Comparison of ENCODE assay signal across 1 cellular context in genomic region chrX:102720237-102721168, GRCh38.
TF ChIP-seq lines count a peak whose summit lies in the region.

A gene with protein sequence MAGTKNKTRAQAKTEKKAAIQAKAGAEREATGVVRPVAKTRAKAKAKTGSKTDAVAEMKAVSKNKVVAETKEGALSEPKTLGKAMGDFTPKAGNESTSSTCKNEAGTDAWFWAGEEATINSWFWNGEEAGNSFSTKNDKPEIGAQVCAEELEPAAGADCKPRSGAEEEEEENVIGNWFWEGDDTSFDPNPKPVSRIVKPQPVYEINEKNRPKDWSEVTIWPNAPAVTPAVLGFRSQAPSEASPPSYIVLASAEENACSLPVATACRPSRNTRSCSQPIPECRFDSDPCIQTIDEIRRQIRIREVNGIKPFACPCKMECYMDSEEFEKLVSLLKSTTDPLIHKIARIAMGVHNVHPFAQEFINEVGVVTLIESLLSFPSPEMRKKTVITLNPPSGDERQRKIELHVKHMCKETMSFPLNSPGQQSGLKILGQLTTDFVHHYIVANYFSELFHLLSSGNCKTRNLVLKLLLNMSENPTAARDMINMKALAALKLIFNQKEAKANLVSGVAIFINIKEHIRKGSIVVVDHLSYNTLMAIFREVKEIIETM (plus strand): TSS chrX:102720743. CDS start chrX:102748996, 28,253 bp downstream.

TF ChIP-seq in GM12878, 131 proteins besides CTCF, POLR2A, EP300 and RAD21 (continued from another document and continues in another):
- TF ChIP-seq PBX3 (IDR thresholded peaks at IDR 0.05; ENCODE audit: insufficient replicate concordance, low read depth, low read length) (no peak), RCOR1 (conservative IDR thresholded peaks at IDR 0.05; ENCODE audit: low read depth, low read length) (no peak), SMC3 (IDR thresholded peaks at IDR 0.05; ENCODE audit: borderline replicate concordance, low read length) (no peak), RB1 (IDR thresholded peaks at IDR 0.05; ENCODE audit: borderline replicate concordance) (no peak), RAD51 (IDR thresholded peaks at IDR 0.05) (no peak), RELA (IDR thresholded peaks at IDR 0.05; ENCODE audit: borderline replicate concordance, partially characterized antibody) (no peak), FOXM1 (IDR thresholded peaks at IDR 0.05; ENCODE audit: low read depth, low read length) (no peak), SIN3A (IDR thresholded peaks at IDR 0.05; ENCODE audit: low read depth, low read length) (no peak), TCF3 (IDR thresholded peaks at IDR 0.05; ENCODE audit: borderline replicate concordance, insufficient read depth, low read depth, low read length) (no peak), ZBTB11 (CRISPR knock-in tag; IDR thresholded peaks at IDR 0.05) (no peak), EGR1 (IDR thresholded peaks at IDR 0.05; ENCODE audit: borderline replicate concordance in 1 of 2, low read depth in 2 of 2, low read length in 2 of 2) (no peak), EED (IDR thresholded peaks at IDR 0.05; ENCODE audit: low read depth) (no peak), IKZF2 (IDR thresholded peaks at IDR 0.05) (no peak), SMARCA5 (IDR thresholded peaks at IDR 0.05) (no peak), NFYA (IDR thresholded peaks at IDR 0.05; ENCODE audit: borderline replicate concordance, low read depth, low read length) (no peak), SMAD1 (IDR thresholded peaks at IDR 0.05; ENCODE audit: low read depth, partially characterized antibody) (no peak), CHD2 (IDR thresholded peaks at IDR 0.05; ENCODE audit: borderline replicate concordance, low read depth, low read length) (no peak), NKRF (conservative IDR thresholded peaks at IDR 0.05) (no peak), MAX (IDR thresholded peaks at IDR 0.05; ENCODE audit: low read depth, low read length) (no peak), CEBPZ (IDR thresholded peaks at IDR 0.05; ENCODE audit: low read depth, low read length) (no peak), CREB1 (IDR thresholded peaks at IDR 0.05; ENCODE audit: low read depth) (no peak), NBN (IDR thresholded peaks at IDR 0.05) (no peak), RUNX3 (IDR thresholded peaks at IDR 0.05; ENCODE audit: low read length) (peak; percentile 12; the same call in 1 of the 2 replicates), ETV6 (conservative IDR thresholded peaks at IDR 0.05 in 1 of 2, IDR thresholded peaks at IDR 0.05 in 1 of 2; ENCODE audit: borderline replicate concordance in 1 of 2, low read depth in 1 of 2) (no peak), NRF1 (conservative IDR thresholded peaks at IDR 0.05; ENCODE audit: low read depth, low read length) (no peak), CREM (IDR thresholded peaks at IDR 0.05; ENCODE audit: low read depth) (no peak), MYC (IDR thresholded peaks at IDR 0.05; ENCODE audit: insufficient read depth, insufficient read length, insufficient replicate concordance, low read length, severe bottlenecking) (no peak), SKIL (IDR thresholded peaks at IDR 0.05; ENCODE audit: low read depth, poor library complexity, severe bottlenecking) (no peak), KDM1A (IDR thresholded peaks at IDR 0.05; ENCODE audit: borderline replicate concordance) (no peak)
- TF ChIP-seq, protein P1, sequence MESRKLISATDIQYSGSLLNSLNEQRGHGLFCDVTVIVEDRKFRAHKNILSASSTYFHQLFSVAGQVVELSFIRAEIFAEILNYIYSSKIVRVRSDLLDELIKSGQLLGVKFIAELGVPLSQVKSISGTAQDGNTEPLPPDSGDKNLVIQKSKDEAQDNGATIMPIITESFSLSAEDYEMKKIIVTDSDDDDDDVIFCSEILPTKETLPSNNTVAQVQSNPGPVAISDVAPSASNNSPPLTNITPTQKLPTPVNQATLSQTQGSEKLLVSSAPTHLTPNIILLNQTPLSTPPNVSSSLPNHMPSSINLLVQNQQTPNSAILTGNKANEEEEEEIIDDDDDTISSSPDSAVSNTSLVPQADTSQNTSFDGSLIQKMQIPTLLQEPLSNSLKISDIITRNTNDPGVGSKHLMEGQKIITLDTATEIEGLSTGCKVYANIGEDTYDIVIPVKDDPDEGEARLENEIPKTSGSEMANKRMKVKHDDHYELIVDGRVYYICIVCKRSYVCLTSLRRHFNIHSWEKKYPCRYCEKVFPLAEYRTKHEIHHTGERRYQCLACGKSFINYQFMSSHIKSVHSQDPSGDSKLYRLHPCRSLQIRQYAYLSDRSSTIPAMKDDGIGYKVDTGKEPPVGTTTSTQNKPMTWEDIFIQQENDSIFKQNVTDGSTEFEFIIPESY (IDR thresholded peaks at IDR 0.05): no peak
- TF ChIP-seq, protein P2, sequence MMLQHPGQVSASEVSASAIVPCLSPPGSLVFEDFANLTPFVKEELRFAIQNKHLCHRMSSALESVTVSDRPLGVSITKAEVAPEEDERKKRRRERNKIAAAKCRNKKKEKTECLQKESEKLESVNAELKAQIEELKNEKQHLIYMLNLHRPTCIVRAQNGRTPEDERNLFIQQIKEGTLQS (IDR thresholded peaks at IDR 0.05; ENCODE audit: borderline replicate concordance, extremely low read depth, low read depth, low read length): peak; percentile 97
- TF ChIP-seq, protein P3, sequence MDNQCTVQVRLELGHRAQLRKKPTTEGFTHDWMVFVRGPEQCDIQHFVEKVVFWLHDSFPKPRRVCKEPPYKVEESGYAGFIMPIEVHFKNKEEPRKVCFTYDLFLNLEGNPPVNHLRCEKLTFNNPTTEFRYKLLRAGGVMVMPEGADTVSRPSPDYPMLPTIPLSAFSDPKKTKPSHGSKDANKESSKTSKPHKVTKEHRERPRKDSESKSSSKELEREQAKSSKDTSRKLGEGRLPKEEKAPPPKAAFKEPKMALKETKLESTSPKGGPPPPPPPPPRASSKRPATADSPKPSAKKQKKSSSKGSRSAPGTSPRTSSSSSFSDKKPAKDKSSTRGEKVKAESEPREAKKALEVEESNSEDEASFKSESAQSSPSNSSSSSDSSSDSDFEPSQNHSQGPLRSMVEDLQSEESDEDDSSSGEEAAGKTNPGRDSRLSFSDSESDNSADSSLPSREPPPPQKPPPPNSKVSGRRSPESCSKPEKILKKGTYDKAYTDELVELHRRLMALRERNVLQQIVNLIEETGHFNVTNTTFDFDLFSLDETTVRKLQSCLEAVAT (IDR thresholded peaks at IDR 0.05): no peak
- TF ChIP-seq, protein P4, sequence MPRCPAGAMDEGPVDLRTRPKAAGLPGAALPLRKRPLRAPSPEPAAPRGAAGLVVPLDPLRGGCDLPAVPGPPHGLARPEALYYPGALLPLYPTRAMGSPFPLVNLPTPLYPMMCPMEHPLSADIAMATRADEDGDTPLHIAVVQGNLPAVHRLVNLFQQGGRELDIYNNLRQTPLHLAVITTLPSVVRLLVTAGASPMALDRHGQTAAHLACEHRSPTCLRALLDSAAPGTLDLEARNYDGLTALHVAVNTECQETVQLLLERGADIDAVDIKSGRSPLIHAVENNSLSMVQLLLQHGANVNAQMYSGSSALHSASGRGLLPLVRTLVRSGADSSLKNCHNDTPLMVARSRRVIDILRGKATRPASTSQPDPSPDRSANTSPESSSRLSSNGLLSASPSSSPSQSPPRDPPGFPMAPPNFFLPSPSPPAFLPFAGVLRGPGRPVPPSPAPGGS (IDR thresholded peaks at IDR 0.05; ENCODE audit: borderline replicate concordance, insufficient read depth, low read depth, low read length, poor library complexity, severe bottlenecking): no peak
- TF ChIP-seq, protein P5, sequence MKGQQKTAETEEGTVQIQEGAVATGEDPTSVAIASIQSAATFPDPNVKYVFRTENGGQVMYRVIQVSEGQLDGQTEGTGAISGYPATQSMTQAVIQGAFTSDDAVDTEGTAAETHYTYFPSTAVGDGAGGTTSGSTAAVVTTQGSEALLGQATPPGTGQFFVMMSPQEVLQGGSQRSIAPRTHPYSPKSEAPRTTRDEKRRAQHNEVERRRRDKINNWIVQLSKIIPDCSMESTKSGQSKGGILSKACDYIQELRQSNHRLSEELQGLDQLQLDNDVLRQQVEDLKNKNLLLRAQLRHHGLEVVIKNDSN (IDR thresholded peaks at IDR 0.05; ENCODE audit: borderline replicate concordance, extremely low read length, insufficient read depth, low read depth, low read length): peak; percentile 96
